In the genomic region with DNA sequence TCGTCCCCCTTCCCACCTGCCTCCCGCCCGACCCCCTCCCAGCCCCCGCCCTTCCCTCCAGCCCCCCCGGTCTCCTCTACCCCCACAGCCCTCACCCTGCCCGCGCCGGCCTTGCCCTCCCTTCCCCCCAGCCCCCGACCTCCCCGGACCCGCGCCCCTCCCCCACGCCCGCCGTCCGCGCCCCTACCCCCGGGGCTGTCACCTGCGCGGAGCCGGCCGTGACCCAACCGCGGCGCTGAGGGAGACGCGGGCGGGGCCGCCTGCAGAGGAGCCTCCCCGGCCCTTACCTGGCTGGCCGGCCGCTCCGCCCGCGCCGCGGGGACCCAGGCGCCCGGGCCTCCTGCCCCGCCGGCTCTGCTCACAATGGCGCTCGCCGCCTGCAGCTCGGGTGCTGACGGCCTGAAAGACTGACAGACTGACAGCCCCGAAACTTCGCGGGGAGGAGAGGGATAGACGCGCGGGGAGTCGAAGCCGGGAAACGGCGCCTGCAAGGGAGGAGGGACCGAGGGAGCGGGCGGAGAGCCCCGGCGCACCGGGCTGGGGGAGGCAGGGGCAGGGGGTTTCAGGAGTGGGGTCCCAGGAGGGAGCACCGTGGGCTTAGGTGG, we compare ENCODE assay signal across 8 cellular contexts. TPM values are rescaled to one million over a fixed set of nuclear protein-coding genes. Genes with fewer than 3 reads are reported as not detected.
DNase-seq lines count a peak whose midpoint lies in the region; ATAC-seq and TF ChIP-seq lines count a peak whose summit lies in the region.

No MANE protein-coding gene starts in this region.

- H3K9me3 ChIP-seq in CD4-positive, CD25-positive, alpha-beta regulatory T cell (ENCODE audit: control insufficient read depth in 2 of 2, low read length in 2 of 2), result no peaks in the 10 kb centered on the region
- no peaks in the 10 kb centered on the region for H3K9me3 ChIP-seq in ascending aorta

- DNase-seq in CD4-positive, CD25-positive, alpha-beta regulatory T cell, result peak; percentile 14 to 28 (median 15)
- DNase-seq in NCI-H526 treated with DMSO at 0.1 percent for 48 hours (lab: John Stamatoyannopoulos, UW) (peak; percentile 34), ascending aorta (ENCODE audit: low spot score in 2 of 2) (no peak), kidney epithelial cell (ENCODE audit: low read depth) (no peak), GM19238 (ENCODE audit: insufficient read length, low spot score) (no peak), occipital lobe (lab: John Stamatoyannopoulos, UW) (no peak), superior temporal gyrus (ENCODE audit: extremely low spot score) (no peak)
- peak; percentile 12 to 51 (median 36) for DNase-seq in stimulated activated naive CD4-positive, alpha-beta T cell (lab: John Stamatoyannopoulos, UW)

- H3K4me1 Mint-ChIP-seq in CD4-positive, CD25-positive, alpha-beta regulatory T cell, result peaks cover 0 to 15% (median 0%) of the 10 kb centered on the region in 4 donors

- peaks cover 24% of the 10 kb centered on the region for H3K4me1 ChIP-seq in CD4-positive, CD25-positive, alpha-beta regulatory T cell (ENCODE audit: control insufficient read depth, insufficient read depth, low read length, poor library complexity, severe bottlenecking)
- peaks cover 5 to 10% of the 10 kb centered on the region in 2 donors for H3K4me1 ChIP-seq in ascending aorta

- peak overlapping the region; percentile 48 to 89 (median 77) for H3K4me3 Mint-ChIP-seq in CD4-positive, CD25-positive, alpha-beta regulatory T cell

- H3K27ac Mint-ChIP-seq in CD4-positive, CD25-positive, alpha-beta regulatory T cell, result no peak overlapping the region

- H3K36me3 Mint-ChIP-seq in CD4-positive, CD25-positive, alpha-beta regulatory T cell, result peaks cover 4% of the 10 kb centered on the region

- no peaks in the 10 kb centered on the region for H3K9me3 Mint-ChIP-seq in CD4-positive, CD25-positive, alpha-beta regulatory T cell

- peaks cover 11% of the 10 kb centered on the region for H3K27me3 Mint-ChIP-seq in CD4-positive, CD25-positive, alpha-beta regulatory T cell

- no peak overlapping the region for H3K27ac ChIP-seq in CD4-positive, CD25-positive, alpha-beta regulatory T cell (ENCODE audit: insufficient read depth, low read length, poor library complexity, severe bottlenecking)
- H3K27ac ChIP-seq in ascending aorta, result no peak overlapping the region

- intact Hi-C loops in ascending aorta (cut with DNase I), result loop anchor here (5.0 kb wide), 2 partner anchors 634 to 891 kb away; a partner anchor contains a TSS

- H3K4me3 ChIP-seq in CD4-positive, CD25-positive, alpha-beta regulatory T cell (ENCODE audit: low read depth, low read length), result no peak overlapping the region
- H3K4me3 ChIP-seq in ascending aorta (peak overlapping the region; percentile 83 to 87), kidney epithelial cell (ENCODE audit: low read depth, low read length) (peak overlapping the region; percentile 52)

- TF ChIP-seq CTCF in ascending aorta (IDR thresholded peaks at IDR 0.05) (no peak), kidney epithelial cell (IDR thresholded peaks at IDR 0.05; ENCODE audit: insufficient read depth, low read length, poor library complexity, severe bottlenecking) (no peak)

- H3K27me3 ChIP-seq in CD4-positive, CD25-positive, alpha-beta regulatory T cell (ENCODE audit: control insufficient read depth, insufficient read depth, low read length), result peaks cover 3% of the 10 kb centered on the region
- no peaks in the 10 kb centered on the region for H3K27me3 ChIP-seq in ascending aorta
- H3K27me3 ChIP-seq in kidney epithelial cell (ENCODE audit: control insufficient read depth, insufficient read depth, low read length), result peaks cover 47% of the 10 kb centered on the region

- H3K36me3 ChIP-seq in CD4-positive, CD25-positive, alpha-beta regulatory T cell (ENCODE audit: control insufficient read depth, insufficient read depth, low read length), result no peaks in the 10 kb centered on the region
- H3K36me3 ChIP-seq in ascending aorta (no peaks in the 10 kb centered on the region), kidney epithelial cell (ENCODE audit: control insufficient read depth, insufficient read depth, low read length) (no peaks in the 10 kb centered on the region)

- ATAC-seq in CD4-positive, CD25-positive, alpha-beta regulatory T cell (ENCODE audit: low read depth in 2 of 2), result no peak

RNA-seq across cellular contexts. Expression of a gene that starts 0.5 kb away (rescaled TPM):
- total RNA-seq in CD4-positive, CD25-positive, alpha-beta regulatory T cell, result 1.1 TPM
- 1 to 10 TPM in 2 of 4 donors, under 1 TPM in 2; 0.76 to 2.3 (median 1.1) TPM for polyA plus RNA-seq in CD4-positive, CD25-positive, alpha-beta regulatory T cell
- total RNA-seq in ascending aorta, result 42.3 TPM
- total RNA-seq in kidney epithelial cell, result 0.48 TPM in 1 of 2 replicates, not detected in the other
- total RNA-seq in occipital lobe, result 1.2 TPM

Comparison
In these comparisons a context has a peak if more than half of its experiments do, and no peak if none do; other contexts are left out.
1. DNase-seq: peak in CD4-positive, CD25-positive, alpha-beta regulatory T cell (3 of 3), NCI-H526 treated with DMSO at 0.1 percent for 48 hours (single experiment) and stimulated activated naive CD4-positive, alpha-beta T cell (6 of 6); none in ascending aorta (0 of 2), kidney epithelial cell (single experiment), GM19238 (single experiment), occipital lobe (single experiment) and superior temporal gyrus (single experiment).
2. RNA of a gene that starts 0.5 kb away (total RNA-seq): 42.3 TPM in ascending aorta (single experiment); 1.2 TPM in occipital lobe (single experiment), 1.1 TPM in CD4-positive, CD25-positive, alpha-beta regulatory T cell (single experiment) and 0.48 TPM in kidney epithelial cell; every median in the first group is over 10 times any median in the second.